ENCODE assay signal across 1 cellular context in the genomic region with DNA sequence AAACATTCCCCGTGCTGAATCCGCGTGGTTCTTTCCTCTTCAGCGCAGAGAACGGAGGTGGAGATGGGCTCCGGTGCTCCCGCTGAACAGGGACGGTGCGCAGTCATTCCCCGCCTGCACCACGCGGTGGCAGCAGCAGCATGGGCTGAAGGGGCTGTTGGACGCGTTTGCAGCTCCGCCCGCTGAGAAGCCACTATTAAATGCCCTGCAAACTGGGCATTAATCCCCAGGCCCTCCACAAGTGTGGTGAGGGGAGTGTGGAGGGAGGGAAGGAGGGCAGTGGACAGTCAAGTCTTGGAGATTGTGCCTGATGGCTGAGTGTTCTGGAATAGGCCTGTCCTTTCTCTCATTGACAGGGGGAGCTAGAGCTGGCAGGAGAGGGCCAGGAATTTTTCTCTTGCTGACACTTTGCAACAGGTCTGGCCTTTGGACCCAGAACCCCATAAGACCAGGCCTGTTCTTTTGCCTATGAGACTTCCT.
TF ChIP-seq lines count a peak whose summit lies in the region.

No MANE protein-coding gene starts in this region.

TF ChIP-seq in HepG2, 621 proteins besides CTCF, POLR2A, EP300 and RAD21 (continued from another document and continues in another):
- TF ChIP-seq, protein P1, sequence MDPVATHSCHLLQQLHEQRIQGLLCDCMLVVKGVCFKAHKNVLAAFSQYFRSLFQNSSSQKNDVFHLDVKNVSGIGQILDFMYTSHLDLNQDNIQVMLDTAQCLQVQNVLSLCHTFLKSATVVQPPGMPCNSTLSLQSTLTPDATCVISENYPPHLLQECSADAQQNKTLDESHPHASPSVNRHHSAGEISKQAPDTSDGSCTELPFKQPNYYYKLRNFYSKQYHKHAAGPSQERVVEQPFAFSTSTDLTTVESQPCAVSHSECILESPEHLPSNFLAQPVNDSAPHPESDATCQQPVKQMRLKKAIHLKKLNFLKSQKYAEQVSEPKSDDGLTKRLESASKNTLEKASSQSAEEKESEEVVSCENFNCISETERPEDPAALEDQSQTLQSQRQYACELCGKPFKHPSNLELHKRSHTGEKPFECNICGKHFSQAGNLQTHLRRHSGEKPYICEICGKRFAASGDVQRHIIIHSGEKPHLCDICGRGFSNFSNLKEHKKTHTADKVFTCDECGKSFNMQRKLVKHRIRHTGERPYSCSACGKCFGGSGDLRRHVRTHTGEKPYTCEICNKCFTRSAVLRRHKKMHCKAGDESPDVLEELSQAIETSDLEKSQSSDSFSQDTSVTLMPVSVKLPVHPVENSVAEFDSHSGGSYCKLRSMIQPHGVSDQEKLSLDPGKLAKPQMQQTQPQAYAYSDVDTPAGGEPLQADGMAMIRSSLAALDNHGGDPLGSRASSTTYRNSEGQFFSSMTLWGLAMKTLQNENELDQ (CRISPR knock-in tag; IDR thresholded peaks at IDR 0.05; ENCODE audit: borderline replicate concordance): no peak
- TF ChIP-seq, protein P2, sequence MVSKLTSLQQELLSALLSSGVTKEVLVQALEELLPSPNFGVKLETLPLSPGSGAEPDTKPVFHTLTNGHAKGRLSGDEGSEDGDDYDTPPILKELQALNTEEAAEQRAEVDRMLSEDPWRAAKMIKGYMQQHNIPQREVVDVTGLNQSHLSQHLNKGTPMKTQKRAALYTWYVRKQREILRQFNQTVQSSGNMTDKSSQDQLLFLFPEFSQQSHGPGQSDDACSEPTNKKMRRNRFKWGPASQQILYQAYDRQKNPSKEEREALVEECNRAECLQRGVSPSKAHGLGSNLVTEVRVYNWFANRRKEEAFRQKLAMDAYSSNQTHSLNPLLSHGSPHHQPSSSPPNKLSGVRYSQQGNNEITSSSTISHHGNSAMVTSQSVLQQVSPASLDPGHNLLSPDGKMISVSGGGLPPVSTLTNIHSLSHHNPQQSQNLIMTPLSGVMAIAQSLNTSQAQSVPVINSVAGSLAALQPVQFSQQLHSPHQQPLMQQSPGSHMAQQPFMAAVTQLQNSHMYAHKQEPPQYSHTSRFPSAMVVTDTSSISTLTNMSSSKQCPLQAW (CRISPR knock-in tag; IDR thresholded peaks at IDR 0.05): 0 out of 2 replicates have a peak, but pooled peaks have one; percentile 21
- no peak for TF ChIP-seq RBAK (CRISPR knock-in tag; IDR thresholded peaks at IDR 0.05)
- TF ChIP-seq ZC3H13 (CRISPR knock-in tag; IDR thresholded peaks at IDR 0.05): 0 out of 2 replicates have a peak, but pooled peaks have one; percentile 38
- TF ChIP-seq FIP1L1 (IDR thresholded peaks at IDR 0.05; ENCODE audit: borderline replicate concordance, insufficient read depth, low read depth, low read length): no peak
- TF ChIP-seq ZKSCAN8 (CRISPR knock-in tag; IDR thresholded peaks at IDR 0.05; ENCODE audit: borderline replicate concordance): peak; percentile 27; the same call in 1 of the 2 replicates
- TF ChIP-seq, protein P3, sequence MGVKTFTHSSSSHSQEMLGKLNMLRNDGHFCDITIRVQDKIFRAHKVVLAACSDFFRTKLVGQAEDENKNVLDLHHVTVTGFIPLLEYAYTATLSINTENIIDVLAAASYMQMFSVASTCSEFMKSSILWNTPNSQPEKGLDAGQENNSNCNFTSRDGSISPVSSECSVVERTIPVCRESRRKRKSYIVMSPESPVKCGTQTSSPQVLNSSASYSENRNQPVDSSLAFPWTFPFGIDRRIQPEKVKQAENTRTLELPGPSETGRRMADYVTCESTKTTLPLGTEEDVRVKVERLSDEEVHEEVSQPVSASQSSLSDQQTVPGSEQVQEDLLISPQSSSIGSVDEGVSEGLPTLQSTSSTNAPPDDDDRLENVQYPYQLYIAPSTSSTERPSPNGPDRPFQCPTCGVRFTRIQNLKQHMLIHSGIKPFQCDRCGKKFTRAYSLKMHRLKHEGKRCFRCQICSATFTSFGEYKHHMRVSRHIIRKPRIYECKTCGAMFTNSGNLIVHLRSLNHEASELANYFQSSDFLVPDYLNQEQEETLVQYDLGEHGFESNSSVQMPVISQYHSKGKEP (CRISPR knock-in tag; IDR thresholded peaks at IDR 0.05): no peak
- TF ChIP-seq, protein P4, sequence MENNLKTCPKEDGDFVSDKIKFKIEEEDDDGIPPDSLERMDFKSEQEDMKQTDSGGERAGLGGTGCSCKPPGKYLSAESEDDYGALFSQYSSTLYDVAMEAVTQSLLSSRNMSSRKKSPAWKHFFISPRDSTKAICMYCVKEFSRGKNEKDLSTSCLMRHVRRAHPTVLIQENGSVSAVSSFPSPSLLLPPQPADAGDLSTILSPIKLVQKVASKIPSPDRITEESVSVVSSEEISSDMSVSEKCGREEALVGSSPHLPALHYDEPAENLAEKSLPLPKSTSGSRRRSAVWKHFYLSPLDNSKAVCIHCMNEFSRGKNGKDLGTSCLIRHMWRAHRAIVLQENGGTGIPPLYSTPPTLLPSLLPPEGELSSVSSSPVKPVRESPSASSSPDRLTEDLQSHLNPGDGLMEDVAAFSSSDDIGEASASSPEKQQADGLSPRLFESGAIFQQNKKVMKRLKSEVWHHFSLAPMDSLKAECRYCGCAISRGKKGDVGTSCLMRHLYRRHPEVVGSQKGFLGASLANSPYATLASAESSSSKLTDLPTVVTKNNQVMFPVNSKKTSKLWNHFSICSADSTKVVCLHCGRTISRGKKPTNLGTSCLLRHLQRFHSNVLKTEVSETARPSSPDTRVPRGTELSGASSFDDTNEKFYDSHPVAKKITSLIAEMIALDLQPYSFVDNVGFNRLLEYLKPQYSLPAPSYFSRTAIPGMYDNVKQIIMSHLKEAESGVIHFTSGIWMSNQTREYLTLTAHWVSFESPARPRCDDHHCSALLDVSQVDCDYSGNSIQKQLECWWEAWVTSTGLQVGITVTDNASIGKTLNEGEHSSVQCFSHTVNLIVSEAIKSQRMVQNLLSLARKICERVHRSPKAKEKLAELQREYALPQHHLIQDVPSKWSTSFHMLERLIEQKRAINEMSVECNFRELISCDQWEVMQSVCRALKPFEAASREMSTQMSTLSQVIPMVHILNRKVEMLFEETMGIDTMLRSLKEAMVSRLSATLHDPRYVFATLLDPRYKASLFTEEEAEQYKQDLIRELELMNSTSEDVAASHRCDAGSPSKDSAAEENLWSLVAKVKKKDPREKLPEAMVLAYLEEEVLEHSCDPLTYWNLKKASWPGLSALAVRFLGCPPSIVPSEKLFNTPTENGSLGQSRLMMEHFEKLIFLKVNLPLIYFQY (CRISPR knock-in tag; IDR thresholded peaks at IDR 0.05; ENCODE audit: borderline replicate concordance): 0 out of 2 replicates have a peak, but pooled peaks have one; percentile 20
- TF ChIP-seq ZFY (CRISPR knock-in tag; IDR thresholded peaks at IDR 0.05): 0 out of 2 replicates have a peak, but pooled peaks have one; percentile 26
- TF ChIP-seq, protein P5, sequence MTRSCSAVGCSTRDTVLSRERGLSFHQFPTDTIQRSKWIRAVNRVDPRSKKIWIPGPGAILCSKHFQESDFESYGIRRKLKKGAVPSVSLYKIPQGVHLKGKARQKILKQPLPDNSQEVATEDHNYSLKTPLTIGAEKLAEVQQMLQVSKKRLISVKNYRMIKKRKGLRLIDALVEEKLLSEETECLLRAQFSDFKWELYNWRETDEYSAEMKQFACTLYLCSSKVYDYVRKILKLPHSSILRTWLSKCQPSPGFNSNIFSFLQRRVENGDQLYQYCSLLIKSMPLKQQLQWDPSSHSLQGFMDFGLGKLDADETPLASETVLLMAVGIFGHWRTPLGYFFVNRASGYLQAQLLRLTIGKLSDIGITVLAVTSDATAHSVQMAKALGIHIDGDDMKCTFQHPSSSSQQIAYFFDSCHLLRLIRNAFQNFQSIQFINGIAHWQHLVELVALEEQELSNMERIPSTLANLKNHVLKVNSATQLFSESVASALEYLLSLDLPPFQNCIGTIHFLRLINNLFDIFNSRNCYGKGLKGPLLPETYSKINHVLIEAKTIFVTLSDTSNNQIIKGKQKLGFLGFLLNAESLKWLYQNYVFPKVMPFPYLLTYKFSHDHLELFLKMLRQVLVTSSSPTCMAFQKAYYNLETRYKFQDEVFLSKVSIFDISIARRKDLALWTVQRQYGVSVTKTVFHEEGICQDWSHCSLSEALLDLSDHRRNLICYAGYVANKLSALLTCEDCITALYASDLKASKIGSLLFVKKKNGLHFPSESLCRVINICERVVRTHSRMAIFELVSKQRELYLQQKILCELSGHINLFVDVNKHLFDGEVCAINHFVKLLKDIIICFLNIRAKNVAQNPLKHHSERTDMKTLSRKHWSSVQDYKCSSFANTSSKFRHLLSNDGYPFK (CRISPR knock-in tag; IDR thresholded peaks at IDR 0.05; ENCODE audit: borderline replicate concordance): no peak
- no peak for TF ChIP-seq IKZF1 (IDR thresholded peaks at IDR 0.05)
- no peak for TF ChIP-seq MIXL1 (CRISPR knock-in tag; IDR thresholded peaks at IDR 0.05)
- peak; percentile 14; the same call in 1 of the 2 replicates for TF ChIP-seq RXRB (CRISPR knock-in tag; IDR thresholded peaks at IDR 0.05; ENCODE audit: borderline replicate concordance)
- no peak for TF ChIP-seq SATB2 (CRISPR knock-in tag; IDR thresholded peaks at IDR 0.05)
- TF ChIP-seq ZNF354B (CRISPR knock-in tag; IDR thresholded peaks at IDR 0.05): no peak
- no peak for TF ChIP-seq ATM (IDR thresholded peaks at IDR 0.05; ENCODE audit: borderline replicate concordance)
- TF ChIP-seq CENPX (CRISPR knock-in tag; IDR thresholded peaks at IDR 0.05): no peak
- no peak for TF ChIP-seq ZNF33B (CRISPR knock-in tag; IDR thresholded peaks at IDR 0.05)
- no peak for TF ChIP-seq HDAC6 (IDR thresholded peaks at IDR 0.05; ENCODE audit: low read depth, low read length)
- TF ChIP-seq, protein P6, sequence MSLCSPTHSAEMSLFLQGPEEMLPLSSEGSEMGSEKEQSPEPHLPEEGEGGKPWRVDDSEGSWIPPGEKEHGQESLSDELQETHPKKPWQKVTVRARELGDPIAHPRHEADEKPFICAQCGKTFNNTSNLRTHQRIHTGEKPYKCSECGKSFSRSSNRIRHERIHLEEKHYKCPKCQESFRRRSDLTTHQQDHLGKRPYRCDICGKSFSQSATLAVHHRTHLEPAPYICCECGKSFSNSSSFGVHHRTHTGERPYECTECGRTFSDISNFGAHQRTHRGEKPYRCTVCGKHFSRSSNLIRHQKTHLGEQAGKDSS (CRISPR knock-in tag; IDR thresholded peaks at IDR 0.05; ENCODE audit: borderline replicate concordance, low read depth): no peak; the same call in 1 of the 2 replicates
- no peak; the same call in 1 of the 2 replicates for TF ChIP-seq GABPB1 (CRISPR knock-in tag; IDR thresholded peaks at IDR 0.05)
- TF ChIP-seq HNRNPUL1 (IDR thresholded peaks at IDR 0.05; ENCODE audit: low read depth, low read length): no peak
- no peak for TF ChIP-seq ZNF180 (CRISPR knock-in tag; IDR thresholded peaks at IDR 0.05; ENCODE audit: borderline replicate concordance, low read depth)
- TF ChIP-seq STAG1 (CRISPR knock-in tag; IDR thresholded peaks at IDR 0.05): peak; percentile 92
- no peak for TF ChIP-seq ZSCAN22 (CRISPR knock-in tag; IDR thresholded peaks at IDR 0.05)
- no peak for TF ChIP-seq NBN (conservative IDR thresholded peaks at IDR 0.05)
- TF ChIP-seq PHF5A (CRISPR knock-in tag; IDR thresholded peaks at IDR 0.05; ENCODE audit: low read depth, unreplicated experiment): no peak
- TF ChIP-seq ZNF749 (CRISPR knock-in tag; IDR thresholded peaks at IDR 0.05; ENCODE audit: borderline replicate concordance): no peak
- TF ChIP-seq, protein P7, sequence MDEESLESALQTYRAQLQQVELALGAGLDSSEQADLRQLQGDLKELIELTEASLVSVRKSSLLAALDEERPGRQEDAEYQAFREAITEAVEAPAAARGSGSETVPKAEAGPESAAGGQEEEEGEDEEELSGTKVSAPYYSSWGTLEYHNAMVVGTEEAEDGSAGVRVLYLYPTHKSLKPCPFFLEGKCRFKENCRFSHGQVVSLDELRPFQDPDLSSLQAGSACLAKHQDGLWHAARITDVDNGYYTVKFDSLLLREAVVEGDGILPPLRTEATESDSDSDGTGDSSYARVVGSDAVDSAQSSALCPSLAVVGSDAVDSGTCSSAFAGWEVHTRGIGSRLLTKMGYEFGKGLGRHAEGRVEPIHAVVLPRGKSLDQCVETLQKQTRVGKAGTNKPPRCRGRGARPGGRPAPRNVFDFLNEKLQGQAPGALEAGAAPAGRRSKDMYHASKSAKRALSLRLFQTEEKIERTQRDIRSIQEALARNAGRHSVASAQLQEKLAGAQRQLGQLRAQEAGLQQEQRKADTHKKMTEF (CRISPR knock-in tag; IDR thresholded peaks at IDR 0.05): no peak; the same call in 1 of the 2 replicates
- TF ChIP-seq, protein P8, sequence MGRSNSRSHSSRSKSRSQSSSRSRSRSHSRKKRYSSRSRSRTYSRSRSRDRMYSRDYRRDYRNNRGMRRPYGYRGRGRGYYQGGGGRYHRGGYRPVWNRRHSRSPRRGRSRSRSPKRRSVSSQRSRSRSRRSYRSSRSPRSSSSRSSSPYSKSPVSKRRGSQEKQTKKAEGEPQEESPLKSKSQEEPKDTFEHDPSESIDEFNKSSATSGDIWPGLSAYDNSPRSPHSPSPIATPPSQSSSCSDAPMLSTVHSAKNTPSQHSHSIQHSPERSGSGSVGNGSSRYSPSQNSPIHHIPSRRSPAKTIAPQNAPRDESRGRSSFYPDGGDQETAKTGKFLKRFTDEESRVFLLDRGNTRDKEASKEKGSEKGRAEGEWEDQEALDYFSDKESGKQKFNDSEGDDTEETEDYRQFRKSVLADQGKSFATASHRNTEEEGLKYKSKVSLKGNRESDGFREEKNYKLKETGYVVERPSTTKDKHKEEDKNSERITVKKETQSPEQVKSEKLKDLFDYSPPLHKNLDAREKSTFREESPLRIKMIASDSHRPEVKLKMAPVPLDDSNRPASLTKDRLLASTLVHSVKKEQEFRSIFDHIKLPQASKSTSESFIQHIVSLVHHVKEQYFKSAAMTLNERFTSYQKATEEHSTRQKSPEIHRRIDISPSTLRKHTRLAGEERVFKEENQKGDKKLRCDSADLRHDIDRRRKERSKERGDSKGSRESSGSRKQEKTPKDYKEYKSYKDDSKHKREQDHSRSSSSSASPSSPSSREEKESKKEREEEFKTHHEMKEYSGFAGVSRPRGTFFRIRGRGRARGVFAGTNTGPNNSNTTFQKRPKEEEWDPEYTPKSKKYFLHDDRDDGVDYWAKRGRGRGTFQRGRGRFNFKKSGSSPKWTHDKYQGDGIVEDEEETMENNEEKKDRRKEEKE (IDR thresholded peaks at IDR 0.05): no peak
- TF ChIP-seq FOXK2 (IDR thresholded peaks at IDR 0.05): no peak
- peak; percentile 72; the same call in 1 of the 2 replicates for TF ChIP-seq CBX5 (CRISPR knock-in tag; IDR thresholded peaks at IDR 0.05; ENCODE audit: borderline replicate concordance)
